2 cellular contexts compared by ENCODE assay signal in the genomic region with DNA sequence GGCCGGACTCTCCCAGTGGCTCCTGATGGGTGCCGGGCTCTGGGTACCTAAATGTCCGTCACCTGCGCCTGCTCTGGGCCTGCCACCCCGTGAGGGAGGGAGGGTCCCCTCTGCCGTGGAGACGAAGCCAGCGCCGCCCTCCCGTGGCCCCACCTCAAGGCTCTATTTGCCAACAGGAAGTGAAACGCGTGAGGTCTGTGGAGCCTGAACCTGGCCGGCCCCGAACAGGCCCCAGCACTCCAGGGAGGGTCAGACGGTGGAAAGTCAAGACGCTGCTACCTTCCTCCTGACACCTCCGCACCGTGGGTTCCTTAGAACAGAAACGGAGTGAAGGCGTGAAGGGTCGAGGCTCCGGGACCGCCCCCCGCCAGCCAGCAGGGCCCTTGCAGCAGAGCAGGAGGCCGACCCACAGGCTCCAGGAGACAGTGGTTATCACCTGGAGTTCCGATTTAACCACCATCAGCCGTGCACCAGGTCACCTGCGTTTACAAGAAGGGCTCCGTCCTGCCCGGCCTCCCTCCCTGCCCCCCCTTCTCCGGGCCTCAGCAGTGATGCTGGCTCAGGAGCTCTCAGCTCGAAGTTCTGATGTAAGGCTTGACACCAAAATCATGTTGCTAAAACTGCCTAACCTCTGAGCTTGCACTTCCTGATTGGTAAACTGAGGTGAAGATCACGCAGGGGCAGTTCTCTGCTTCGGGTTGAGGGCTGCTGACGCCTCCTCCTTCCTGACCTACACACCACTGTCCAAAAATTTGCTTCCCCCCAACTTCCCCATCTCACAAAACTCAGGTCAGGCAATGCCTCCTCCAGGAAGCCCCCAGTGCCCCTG.
TF ChIP-seq lines count a peak whose summit lies in the region.

No MANE protein-coding gene starts in this region.

TF ChIP-seq in K562, 482 proteins besides CTCF, POLR2A, EP300 and RAD21:
- TF ChIP-seq POLR2G (IDR thresholded peaks at IDR 0.05; ENCODE audit: low read depth, low read length): 0 out of 2 replicates have a peak, but pooled peaks have one; percentile 26
- no peak for TF ChIP-seq ZNF121 (CRISPR knock-in tag; conservative IDR thresholded peaks at IDR 0.05)

TF ChIP-seq in GM23338, 12 proteins besides CTCF, POLR2A, EP300 and RAD21:
- TF ChIP-seq CREB1 (CRISPR knock-in tag; IDR thresholded peaks at IDR 0.05; ENCODE audit: low read depth): no peak
- TF ChIP-seq, protein P1, sequence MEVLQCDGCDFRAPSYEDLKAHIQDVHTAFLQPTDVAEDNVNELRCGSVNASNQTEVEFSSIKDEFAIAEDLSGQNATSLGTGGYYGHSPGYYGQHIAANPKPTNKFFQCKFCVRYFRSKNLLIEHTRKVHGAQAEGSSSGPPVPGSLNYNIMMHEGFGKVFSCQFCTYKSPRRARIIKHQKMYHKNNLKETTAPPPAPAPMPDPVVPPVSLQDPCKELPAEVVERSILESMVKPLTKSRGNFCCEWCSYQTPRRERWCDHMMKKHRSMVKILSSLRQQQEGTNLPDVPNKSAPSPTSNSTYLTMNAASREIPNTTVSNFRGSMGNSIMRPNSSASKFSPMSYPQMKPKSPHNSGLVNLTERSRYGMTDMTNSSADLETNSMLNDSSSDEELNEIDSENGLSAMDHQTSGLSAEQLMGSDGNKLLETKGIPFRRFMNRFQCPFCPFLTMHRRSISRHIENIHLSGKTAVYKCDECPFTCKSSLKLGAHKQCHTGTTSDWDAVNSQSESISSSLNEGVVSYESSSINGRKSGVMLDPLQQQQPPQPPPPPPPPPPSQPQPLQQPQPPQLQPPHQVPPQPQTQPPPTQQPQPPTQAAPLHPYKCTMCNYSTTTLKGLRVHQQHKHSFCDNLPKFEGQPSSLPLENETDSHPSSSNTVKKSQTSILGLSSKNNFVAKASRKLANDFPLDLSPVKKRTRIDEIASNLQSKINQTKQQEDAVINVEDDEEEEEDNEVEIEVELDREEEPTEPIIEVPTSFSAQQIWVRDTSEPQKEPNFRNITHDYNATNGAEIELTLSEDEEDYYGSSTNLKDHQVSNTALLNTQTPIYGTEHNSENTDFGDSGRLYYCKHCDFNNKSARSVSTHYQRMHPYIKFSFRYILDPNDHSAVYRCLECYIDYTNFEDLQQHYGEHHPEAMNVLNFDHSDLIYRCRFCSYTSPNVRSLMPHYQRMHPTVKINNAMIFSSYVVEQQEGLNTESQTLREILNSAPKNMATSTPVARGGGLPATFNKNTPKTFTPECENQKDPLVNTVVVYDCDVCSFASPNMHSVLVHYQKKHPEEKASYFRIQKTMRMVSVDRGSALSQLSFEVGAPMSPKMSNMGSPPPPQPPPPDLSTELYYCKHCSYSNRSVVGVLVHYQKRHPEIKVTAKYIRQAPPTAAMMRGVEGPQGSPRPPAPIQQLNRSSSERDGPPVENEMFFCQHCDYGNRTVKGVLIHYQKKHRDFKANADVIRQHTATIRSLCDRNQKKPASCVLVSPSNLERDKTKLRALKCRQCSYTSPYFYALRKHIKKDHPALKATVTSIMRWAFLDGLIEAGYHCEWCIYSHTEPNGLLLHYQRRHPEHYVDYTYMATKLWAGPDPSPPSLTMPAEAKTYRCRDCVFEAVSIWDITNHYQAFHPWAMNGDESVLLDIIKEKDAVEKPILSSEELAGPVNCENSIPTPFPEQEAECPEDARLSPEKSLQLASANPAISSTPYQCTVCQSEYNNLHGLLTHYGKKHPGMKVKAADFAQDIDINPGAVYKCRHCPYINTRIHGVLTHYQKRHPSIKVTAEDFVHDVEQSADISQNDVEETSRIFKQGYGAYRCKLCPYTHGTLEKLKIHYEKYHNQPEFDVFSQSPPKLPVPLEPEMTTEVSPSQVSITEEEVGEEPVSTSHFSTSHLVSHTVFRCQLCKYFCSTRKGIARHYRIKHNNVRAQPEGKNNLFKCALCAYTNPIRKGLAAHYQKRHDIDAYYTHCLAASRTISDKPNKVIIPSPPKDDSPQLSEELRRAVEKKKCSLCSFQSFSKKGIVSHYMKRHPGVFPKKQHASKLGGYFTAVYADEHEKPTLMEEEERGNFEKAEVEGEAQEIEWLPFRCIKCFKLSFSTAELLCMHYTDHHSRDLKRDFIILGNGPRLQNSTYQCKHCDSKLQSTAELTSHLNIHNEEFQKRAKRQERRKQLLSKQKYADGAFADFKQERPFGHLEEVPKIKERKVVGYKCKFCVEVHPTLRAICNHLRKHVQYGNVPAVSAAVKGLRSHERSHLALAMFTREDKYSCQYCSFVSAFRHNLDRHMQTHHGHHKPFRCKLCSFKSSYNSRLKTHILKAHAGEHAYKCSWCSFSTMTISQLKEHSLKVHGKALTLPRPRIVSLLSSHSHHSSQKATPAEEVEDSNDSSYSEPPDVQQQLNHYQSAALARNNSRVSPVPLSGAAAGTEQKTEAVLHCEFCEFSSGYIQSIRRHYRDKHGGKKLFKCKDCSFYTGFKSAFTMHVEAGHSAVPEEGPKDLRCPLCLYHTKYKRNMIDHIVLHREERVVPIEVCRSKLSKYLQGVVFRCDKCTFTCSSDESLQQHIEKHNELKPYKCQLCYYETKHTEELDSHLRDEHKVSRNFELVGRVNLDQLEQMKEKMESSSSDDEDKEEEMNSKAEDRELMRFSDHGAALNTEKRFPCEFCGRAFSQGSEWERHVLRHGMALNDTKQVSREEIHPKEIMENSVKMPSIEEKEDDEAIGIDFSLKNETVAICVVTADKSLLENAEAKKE (CRISPR knock-in tag; IDR thresholded peaks at IDR 0.05): no peak
- TF ChIP-seq JUNB (IDR thresholded peaks at IDR 0.05; ENCODE audit: unreplicated experiment): no peak
- TF ChIP-seq, protein P2, sequence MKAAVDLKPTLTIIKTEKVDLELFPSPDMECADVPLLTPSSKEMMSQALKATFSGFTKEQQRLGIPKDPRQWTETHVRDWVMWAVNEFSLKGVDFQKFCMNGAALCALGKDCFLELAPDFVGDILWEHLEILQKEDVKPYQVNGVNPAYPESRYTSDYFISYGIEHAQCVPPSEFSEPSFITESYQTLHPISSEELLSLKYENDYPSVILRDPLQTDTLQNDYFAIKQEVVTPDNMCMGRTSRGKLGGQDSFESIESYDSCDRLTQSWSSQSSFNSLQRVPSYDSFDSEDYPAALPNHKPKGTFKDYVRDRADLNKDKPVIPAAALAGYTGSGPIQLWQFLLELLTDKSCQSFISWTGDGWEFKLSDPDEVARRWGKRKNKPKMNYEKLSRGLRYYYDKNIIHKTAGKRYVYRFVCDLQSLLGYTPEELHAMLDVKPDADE (IDR thresholded peaks at IDR 0.05): no peak
- TF ChIP-seq EZH2 (IDR thresholded peaks at IDR 0.05; ENCODE audit: low read depth, unreplicated experiment): no peak
- TF ChIP-seq EZH2phosphoT487 (IDR thresholded peaks at IDR 0.05; ENCODE audit: unreplicated experiment): no peak
- TF ChIP-seq, protein P3, sequence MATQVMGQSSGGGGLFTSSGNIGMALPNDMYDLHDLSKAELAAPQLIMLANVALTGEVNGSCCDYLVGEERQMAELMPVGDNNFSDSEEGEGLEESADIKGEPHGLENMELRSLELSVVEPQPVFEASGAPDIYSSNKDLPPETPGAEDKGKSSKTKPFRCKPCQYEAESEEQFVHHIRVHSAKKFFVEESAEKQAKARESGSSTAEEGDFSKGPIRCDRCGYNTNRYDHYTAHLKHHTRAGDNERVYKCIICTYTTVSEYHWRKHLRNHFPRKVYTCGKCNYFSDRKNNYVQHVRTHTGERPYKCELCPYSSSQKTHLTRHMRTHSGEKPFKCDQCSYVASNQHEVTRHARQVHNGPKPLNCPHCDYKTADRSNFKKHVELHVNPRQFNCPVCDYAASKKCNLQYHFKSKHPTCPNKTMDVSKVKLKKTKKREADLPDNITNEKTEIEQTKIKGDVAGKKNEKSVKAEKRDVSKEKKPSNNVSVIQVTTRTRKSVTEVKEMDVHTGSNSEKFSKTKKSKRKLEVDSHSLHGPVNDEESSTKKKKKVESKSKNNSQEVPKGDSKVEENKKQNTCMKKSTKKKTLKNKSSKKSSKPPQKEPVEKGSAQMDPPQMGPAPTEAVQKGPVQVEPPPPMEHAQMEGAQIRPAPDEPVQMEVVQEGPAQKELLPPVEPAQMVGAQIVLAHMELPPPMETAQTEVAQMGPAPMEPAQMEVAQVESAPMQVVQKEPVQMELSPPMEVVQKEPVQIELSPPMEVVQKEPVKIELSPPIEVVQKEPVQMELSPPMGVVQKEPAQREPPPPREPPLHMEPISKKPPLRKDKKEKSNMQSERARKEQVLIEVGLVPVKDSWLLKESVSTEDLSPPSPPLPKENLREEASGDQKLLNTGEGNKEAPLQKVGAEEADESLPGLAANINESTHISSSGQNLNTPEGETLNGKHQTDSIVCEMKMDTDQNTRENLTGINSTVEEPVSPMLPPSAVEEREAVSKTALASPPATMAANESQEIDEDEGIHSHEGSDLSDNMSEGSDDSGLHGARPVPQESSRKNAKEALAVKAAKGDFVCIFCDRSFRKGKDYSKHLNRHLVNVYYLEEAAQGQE (IDR thresholded peaks at IDR 0.05; ENCODE audit: unreplicated experiment): no peak
